In the genomic region with DNA sequence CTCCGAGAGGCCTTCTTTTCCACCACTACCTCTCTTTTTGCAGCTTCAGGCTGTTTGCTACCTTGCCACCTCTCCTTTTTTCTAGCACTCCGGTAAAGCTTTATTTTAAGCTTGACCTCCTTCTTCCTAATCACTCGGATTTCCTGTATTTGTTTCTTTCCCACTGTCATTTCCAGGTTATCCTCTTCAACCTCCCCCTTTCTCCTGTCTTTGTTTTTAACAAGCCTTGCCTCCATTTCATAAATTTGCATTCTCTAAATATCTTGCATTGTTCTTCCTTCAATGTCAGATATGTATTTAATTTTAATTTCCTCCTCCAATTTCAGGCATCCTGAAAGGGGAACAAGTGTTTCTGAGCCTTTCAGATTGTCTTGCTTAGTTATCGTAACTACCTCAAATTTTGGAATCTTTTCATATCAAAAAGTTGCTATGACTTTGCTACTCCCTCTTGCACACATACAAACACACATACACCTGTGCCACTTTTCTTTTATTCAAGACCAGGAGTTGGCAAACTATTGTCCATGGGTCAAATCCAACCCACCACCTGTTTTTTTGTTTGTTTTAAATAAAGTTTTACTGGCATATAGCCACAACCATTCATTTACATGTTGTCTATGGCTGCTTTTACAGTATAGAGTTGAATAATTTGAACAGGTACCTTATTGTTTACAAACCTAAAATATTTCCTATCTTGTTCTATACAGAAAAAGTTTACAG, we compare ENCODE assay signal across 3 cellular contexts.
TF ChIP-seq lines count a peak whose summit lies in the region.

No MANE protein-coding gene starts in this region.

TF ChIP-seq in liver, 16 proteins besides CTCF, POLR2A, EP300 and RAD21:
- TF ChIP-seq RXRA (IDR thresholded peaks at IDR 0.05) = no peak
- no peak for TF ChIP-seq EGR1 (IDR thresholded peaks at IDR 0.05; ENCODE audit: low read depth in 2 of 2)
- TF ChIP-seq, protein P1, sequence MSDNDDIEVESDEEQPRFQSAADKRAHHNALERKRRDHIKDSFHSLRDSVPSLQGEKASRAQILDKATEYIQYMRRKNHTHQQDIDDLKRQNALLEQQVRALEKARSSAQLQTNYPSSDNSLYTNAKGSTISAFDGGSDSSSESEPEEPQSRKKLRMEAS (IDR thresholded peaks at IDR 0.05) = no peak
- TF ChIP-seq HNF4G (IDR thresholded peaks at IDR 0.05) = no peak
- peak; percentile 76 for TF ChIP-seq NR2F2 (IDR thresholded peaks at IDR 0.05)
- TF ChIP-seq, protein P2, sequence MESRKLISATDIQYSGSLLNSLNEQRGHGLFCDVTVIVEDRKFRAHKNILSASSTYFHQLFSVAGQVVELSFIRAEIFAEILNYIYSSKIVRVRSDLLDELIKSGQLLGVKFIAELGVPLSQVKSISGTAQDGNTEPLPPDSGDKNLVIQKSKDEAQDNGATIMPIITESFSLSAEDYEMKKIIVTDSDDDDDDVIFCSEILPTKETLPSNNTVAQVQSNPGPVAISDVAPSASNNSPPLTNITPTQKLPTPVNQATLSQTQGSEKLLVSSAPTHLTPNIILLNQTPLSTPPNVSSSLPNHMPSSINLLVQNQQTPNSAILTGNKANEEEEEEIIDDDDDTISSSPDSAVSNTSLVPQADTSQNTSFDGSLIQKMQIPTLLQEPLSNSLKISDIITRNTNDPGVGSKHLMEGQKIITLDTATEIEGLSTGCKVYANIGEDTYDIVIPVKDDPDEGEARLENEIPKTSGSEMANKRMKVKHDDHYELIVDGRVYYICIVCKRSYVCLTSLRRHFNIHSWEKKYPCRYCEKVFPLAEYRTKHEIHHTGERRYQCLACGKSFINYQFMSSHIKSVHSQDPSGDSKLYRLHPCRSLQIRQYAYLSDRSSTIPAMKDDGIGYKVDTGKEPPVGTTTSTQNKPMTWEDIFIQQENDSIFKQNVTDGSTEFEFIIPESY (IDR thresholded peaks at IDR 0.05) = no peak
- no peak for TF ChIP-seq JUND (IDR thresholded peaks at IDR 0.05)

TF ChIP-seq in HepG2, 621 proteins besides CTCF, POLR2A, EP300 and RAD21:
- TF ChIP-seq ZNF546 (CRISPR knock-in tag; conservative IDR thresholded peaks at IDR 0.05) (no peak), ZNF451 (CRISPR knock-in tag; IDR thresholded peaks at IDR 0.05) (no peak), ZNF569 (CRISPR knock-in tag; IDR thresholded peaks at IDR 0.05; ENCODE audit: borderline replicate concordance) (no peak)
TF ChIP-seq in HepG2: peak in this region for 0.

TF ChIP-seq in endothelial cell of umbilical vein, 7 proteins besides CTCF, POLR2A, EP300 and RAD21:
- TF ChIP-seq POLR2AphosphoS5 (IDR thresholded peaks at IDR 0.05; ENCODE audit: insufficient read depth, low read depth, low read length) (peak; percentile 34), GATA2 (IDR thresholded peaks at IDR 0.05; ENCODE audit: insufficient read depth, insufficient read length, low read depth, low read length) (no peak)
